ENCODE assay signal across 11 cellular contexts in the genomic region with DNA sequence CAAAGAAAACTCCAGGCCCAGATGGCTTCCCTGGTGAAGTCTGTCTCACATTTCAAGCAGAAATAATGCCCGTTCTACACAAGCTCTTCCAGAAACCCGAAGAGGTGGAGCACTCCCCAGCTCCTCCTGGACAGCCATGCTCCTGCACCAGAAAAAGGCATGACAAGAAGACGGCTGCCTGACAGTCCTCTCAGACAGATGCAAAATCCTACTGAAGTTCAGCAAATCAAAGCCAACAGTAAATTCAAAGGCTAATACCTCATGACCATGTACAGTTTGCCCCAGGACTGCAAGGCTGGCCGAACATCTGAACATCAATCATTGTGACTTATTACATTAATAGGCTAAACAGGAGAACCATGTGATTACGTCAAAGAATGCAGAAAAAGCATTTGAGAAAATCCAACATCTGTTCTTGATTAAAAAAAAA. TPM values are rescaled to one million over a fixed set of nuclear protein-coding genes. Genes with fewer than 3 reads are reported as not detected.
DNase-seq lines count a peak whose midpoint lies in the region; ATAC-seq and TF ChIP-seq lines count a peak whose summit lies in the region.
"Had no signal": no experiment of that assay in that cellular context is flagged by ENCODE, and none has a peak within 500 bp of the region (broad histone marks: within the 10 kb centered on the region; RNA-seq: fewer than 3 reads in every experiment).

No MANE protein-coding gene starts in this region.

- ATAC-seq in activated CD8-positive, alpha-beta memory T cell treated with anti-CD3 and anti-CD28 coated beads, Interleukin-2, amount 10 ng/mL, durations not matched to agents 7 days and 5 days = no peak
- no peak for ATAC-seq in left lung
- ATAC-seq: activated naive CD8-positive, alpha-beta T cell treated with anti-CD3 and anti-CD28 coated beads, Interleukin-2, amount 50 U/mL, for 24 hours had no signal

- peaks cover 3% of the 10 kb centered on the region for H3K36me3 Mint-ChIP-seq in activated CD8-positive, alpha-beta memory T cell treated with anti-CD3 and anti-CD28 coated beads, Interleukin-2, amount 10 ng/mL, durations not matched to agents 7 days and 5 days

- peaks cover 33% of the 10 kb centered on the region for H3K4me1 Mint-ChIP-seq in activated CD8-positive, alpha-beta memory T cell treated with anti-CD3 and anti-CD28 coated beads, Interleukin-2, amount 10 ng/mL, durations not matched to agents 7 days and 5 days

- TF ChIP-seq CTCF in left lung (IDR thresholded peaks at IDR 0.05) = no peak
- no peak for TF ChIP-seq CTCF in GM10266 (IDR thresholded peaks at IDR 0.05; ENCODE audit: control insufficient read depth, insufficient read depth, low read depth, missing control alignments)

- H3K9me3 ChIP-seq in left lung = peaks cover 0 to 4% of the 10 kb centered on the region in 2 donors
- H3K9me3 ChIP-seq: sigmoid colon had no signal

- no peak overlapping the region for H3K4me3 Mint-ChIP-seq in activated CD8-positive, alpha-beta memory T cell treated with anti-CD3 and anti-CD28 coated beads, Interleukin-2, amount 10 ng/mL, durations not matched to agents 7 days and 5 days
- H3K4me3 Mint-ChIP-seq: activated naive CD8-positive, alpha-beta T cell treated with anti-CD3 and anti-CD28 coated beads, Interleukin-2, amount 50 U/mL, for 24 hours had no signal

- no peak overlapping the region for H3K27ac Mint-ChIP-seq in activated CD8-positive, alpha-beta memory T cell treated with anti-CD3 and anti-CD28 coated beads, Interleukin-2, amount 10 ng/mL, durations not matched to agents 7 days and 5 days
- H3K27ac Mint-ChIP-seq: activated naive CD8-positive, alpha-beta T cell treated with anti-CD3 and anti-CD28 coated beads, Interleukin-2, amount 50 U/mL, for 24 hours had no signal

- peaks cover 3% of the 10 kb centered on the region for H3K27me3 Mint-ChIP-seq in activated CD8-positive, alpha-beta memory T cell treated with anti-CD3 and anti-CD28 coated beads, Interleukin-2, amount 10 ng/mL, durations not matched to agents 7 days and 5 days
- H3K27me3 Mint-ChIP-seq: activated naive CD8-positive, alpha-beta T cell treated with anti-CD3 and anti-CD28 coated beads, Interleukin-2, amount 50 U/mL, for 24 hours had no signal

- H3K4me1 ChIP-seq in left lung = no peaks in the 10 kb centered on the region
- H3K4me1 ChIP-seq: sigmoid colon had no signal

- peaks cover 0 to 3% of the 10 kb centered on the region in 2 donors for H3K36me3 ChIP-seq in left lung
- H3K36me3 ChIP-seq: sigmoid colon had no signal

- H3K27me3 ChIP-seq in left lung = no peaks in the 10 kb centered on the region
- H3K27me3 ChIP-seq: sigmoid colon had no signal

- intact Hi-C loops in left lung (cut with DNase I) (no loop called here), cardiac septum (cut with DNase I) (no loop called here)

- CTCF ChIA-PET in activated CD8-positive, alpha-beta memory T cell treated with anti-CD3 and anti-CD28 coated beads, Interleukin-2, amount 10 ng/mL, durations not matched to agents 7 days and 5 days (lab: Charles Lee) = interaction anchor here (1.1 to 1.3 kb wide), 2 partner anchors 31 to 73 kb away, joined by 4 read pairs; a partner anchor contains a TSS

- peak; percentile 48 for DNase-seq in activated CD8-positive, alpha-beta memory T cell treated with anti-CD3 and anti-CD28 coated beads for 24 hours
- DNase-seq in activated CD8-positive, alpha-beta memory T cell treated with anti-CD3 and anti-CD28 coated beads, Interleukin-2, amount 50 U/mL, for 4 hours = no peak
- peak; percentile 30 for DNase-seq in activated CD8-positive, alpha-beta memory T cell treated with anti-CD3 and anti-CD28 coated beads, Interleukin-2, amount 10 ng/mL, durations not matched to agents 7 days and 5 days
- DNase-seq in hepatic stellate cell (ENCODE audit: low spot score) (peak; percentile 36), left lung (no peak), GM10266 (ENCODE audit: extremely low spot score) (no peak), cardiac septum (ENCODE audit: low spot score) (no peak), midbrain (lab: John Stamatoyannopoulos, UW) (no peak)
- DNase-seq: activated naive CD8-positive, alpha-beta T cell treated with anti-CD3 and anti-CD28 coated beads, Interleukin-2, amount 50 U/mL, for 24 hours; MM.1S had no signal

- H3K27ac ChIP-seq in left lung = no peak overlapping the region
- H3K27ac ChIP-seq: sigmoid colon had no signal

- no peak overlapping the region for H3K4me3 ChIP-seq in left lung
- H3K4me3 ChIP-seq: sigmoid colon had no signal

- no peaks in the 10 kb centered on the region for H3K9me3 Mint-ChIP-seq in activated CD8-positive, alpha-beta memory T cell treated with anti-CD3 and anti-CD28 coated beads, Interleukin-2, amount 10 ng/mL, durations not matched to agents 7 days and 5 days (ENCODE audit: low read depth)
- H3K9me3 Mint-ChIP-seq: activated naive CD8-positive, alpha-beta T cell treated with anti-CD3 and anti-CD28 coated beads, Interleukin-2, amount 50 U/mL, for 24 hours had no signal

RNA-seq across cellular contexts. Expression of a gene that starts 30.8 kb away (rescaled TPM):
- 10 to 100 TPM; 13.7 to 14.3 TPM for total RNA-seq in activated CD8-positive, alpha-beta memory T cell treated with anti-CD3 and anti-CD28 coated beads, Interleukin-2, amount 10 ng/mL, durations not matched to agents 7 days and 5 days
- 10 to 100 TPM; 52.4 to 84.6 TPM for total RNA-seq in left lung
- 37.9 TPM for total RNA-seq in cardiac septum

RNA-seq across cellular contexts. Expression of a gene that starts 50.8 kb away (rescaled TPM):
- 10 to 100 TPM; 29.8 to 34.5 TPM for total RNA-seq in activated CD8-positive, alpha-beta memory T cell treated with anti-CD3 and anti-CD28 coated beads, Interleukin-2, amount 10 ng/mL, durations not matched to agents 7 days and 5 days
- total RNA-seq in left lung = 10 to 100 TPM in 1 of 2 donors, 1 to 10 TPM in 1; 9.7 to 13.3 TPM
- total RNA-seq in cardiac septum = 5.6 TPM

RNA-seq across cellular contexts. Expression of a gene that starts 50.8 kb away (rescaled TPM):
- 1 to 10 TPM; 5.5 to 5.6 TPM for total RNA-seq in activated CD8-positive, alpha-beta memory T cell treated with anti-CD3 and anti-CD28 coated beads, Interleukin-2, amount 10 ng/mL, durations not matched to agents 7 days and 5 days
- total RNA-seq in left lung (1 to 10 TPM; 3.3 to 3.6 TPM), cardiac septum (2.3 TPM)

Comparison
In these comparisons a context has a peak if more than half of its experiments do, and no peak if none do; other contexts are left out.
1. DNase-seq: peak in activated CD8-positive, alpha-beta memory T cell treated with anti-CD3 and anti-CD28 coated beads for 24 hours (single experiment), activated CD8-positive, alpha-beta memory T cell treated with anti-CD3 and anti-CD28 coated beads, Interleukin-2, amount 10 ng/mL, durations not matched to agents 7 days and 5 days (single experiment) and hepatic stellate cell (single experiment); none in activated CD8-positive, alpha-beta memory T cell treated with anti-CD3 and anti-CD28 coated beads, Interleukin-2, amount 50 U/mL, for 4 hours (single experiment), left lung (0 of 2), GM10266 (single experiment), cardiac septum (single experiment) and midbrain (single experiment).